14 cellular contexts compared by ENCODE assay signal in the genomic region with DNA sequence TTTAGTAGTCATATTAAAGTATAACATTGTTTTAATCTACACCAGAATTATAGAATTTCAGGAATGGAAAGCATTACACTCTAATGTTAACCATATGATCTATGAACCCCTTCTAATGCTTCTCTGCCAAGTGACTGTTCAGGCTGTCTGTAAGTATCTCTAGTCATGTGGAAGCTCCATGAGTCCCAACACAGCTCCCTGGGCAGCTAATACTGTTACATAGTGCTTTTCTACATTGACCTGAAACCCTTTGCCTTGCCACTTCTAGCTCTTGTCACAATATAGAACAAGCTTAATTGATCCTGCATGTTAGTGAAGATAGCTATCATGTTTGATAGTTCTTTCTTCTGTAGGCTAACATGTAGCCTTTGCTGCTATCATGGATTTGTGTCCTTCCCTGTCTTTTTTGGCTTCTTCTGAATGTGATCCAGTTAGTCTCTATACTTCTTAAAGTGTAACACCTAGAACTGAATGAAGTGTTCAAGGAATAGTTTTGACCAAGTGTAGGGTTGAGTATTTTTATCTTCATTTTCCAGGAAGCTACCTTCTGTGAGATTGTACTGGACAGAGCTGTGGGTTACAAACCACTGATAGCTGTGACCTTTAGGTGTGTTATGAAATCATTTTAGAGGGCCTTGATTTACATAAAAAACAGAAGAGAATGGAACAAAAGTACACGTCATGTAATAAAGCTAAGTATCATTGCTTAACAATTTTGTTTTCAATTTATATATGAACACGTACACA. TPM values are rescaled to one million over a fixed set of nuclear protein-coding genes. Genes with fewer than 3 reads are reported as not detected.
DNase-seq lines count a peak whose midpoint lies in the region; ATAC-seq, FAIRE-seq and TF ChIP-seq lines count a peak whose summit lies in the region.
"Had no signal": no experiment of that assay in that cellular context is flagged by ENCODE, and none has a peak within 500 bp of the region (broad histone marks: within the 10 kb centered on the region; RNA-seq: fewer than 3 reads in every experiment).

No MANE protein-coding gene starts in this region.

- no peak overlapping the region for H3K4me3 ChIP-seq in SK-N-SH (ENCODE audit: low read depth in 2 of 2, low read length in 1 of 2)
- no peak overlapping the region for H3K4me3 ChIP-seq in foreskin fibroblast (ENCODE audit: low read depth in 1 of 2, low read length in 2 of 2)
- H3K4me3 ChIP-seq in retinal pigment epithelial cell (ENCODE audit: low read length), result no peak overlapping the region
- H3K4me3 ChIP-seq in small intestine (ENCODE audit: low read depth in 1 of 2, low read length in 2 of 2), result no peak overlapping the region
- H3K4me3 ChIP-seq: neural progenitor cell had no signal

- peaks cover 0 to 3% (median 0%) of the 10 kb centered on the region in 7 donors for H3K9me3 Mint-ChIP-seq in CD14-positive monocyte
- H3K9me3 Mint-ChIP-seq: CD4-positive, alpha-beta T cell; neural progenitor cell; WTC11 had no signal

- no peaks in the 10 kb centered on the region for H3K79me2 ChIP-seq in SK-N-SH (ENCODE audit: insufficient read depth)

- TF ChIP-seq EP300 in SK-N-SH (IDR thresholded peaks at IDR 0.05; ENCODE audit: borderline replicate concordance in 1 of 2, low read depth in 1 of 2, low read length in 1 of 2), result no peak

- peak overlapping the region in 1 of 2 donors; percentile 35 for H3K4me3 Mint-ChIP-seq in CD14-positive monocyte
- H3K4me3 Mint-ChIP-seq: CD4-positive, alpha-beta T cell; neural progenitor cell; WTC11 had no signal

- H3K27me3 ChIP-seq in SK-N-SH (ENCODE audit: insufficient read depth) (no peaks in the 10 kb centered on the region), small intestine (ENCODE audit: control insufficient read depth in 2 of 2, insufficient read depth in 2 of 2, low read length in 2 of 2) (no peaks in the 10 kb centered on the region)
- H3K27me3 ChIP-seq: neural progenitor cell had no signal

- no peak overlapping the region for H2AFZ ChIP-seq in SK-N-SH (ENCODE audit: low read depth)
- H2AFZ ChIP-seq: neural progenitor cell had no signal

- H3K4me2 ChIP-seq in SK-N-SH, result no peak overlapping the region
- H3K4me2 ChIP-seq: neural progenitor cell had no signal

- H3K27ac Mint-ChIP-seq in CD14-positive monocyte, result peak overlapping the region in 5 of 7 donors; percentile 13 to 77 (median 47)
- H3K27ac Mint-ChIP-seq: CD4-positive, alpha-beta T cell; neural progenitor cell; WTC11 had no signal

- TF ChIP-seq RAD21 in SK-N-SH (IDR thresholded peaks at IDR 0.05; ENCODE audit: low read length), result no peak

- H3K36me3 ChIP-seq in SK-N-SH (replicated peaks in 1 of 2; ENCODE audit: control insufficient read depth in 1 of 2, insufficient read depth in 2 of 2, low read length in 1 of 2) (no peaks in the 10 kb centered on the region), small intestine (ENCODE audit: control insufficient read depth in 2 of 2, insufficient read depth in 2 of 2, low read length in 2 of 2) (no peaks in the 10 kb centered on the region)
- H3K36me3 ChIP-seq: neural progenitor cell had no signal

- H3K9me3 ChIP-seq in SK-N-SH (no peaks in the 10 kb centered on the region), small intestine (ENCODE audit: control insufficient read depth, low read depth) (no peaks in the 10 kb centered on the region)

- 95% methylated on average over 2 of the region's 2 CpGs for WGBS in SK-N-SH (ENCODE audit: low lambda C conversion rate)
- 85 to 89% (median 87%) methylated on average over 2 of the region's 2 CpGs for whole genome bisulfite sequencing in small intestine, 3 donors

- peaks cover 14% of the 10 kb centered on the region for H3K4me1 Mint-ChIP-seq in CD14-positive monocyte
- H3K4me1 Mint-ChIP-seq: neural progenitor cell, WTC11 had no signal

- intact Hi-C loops in CD14-positive monocyte (cut with micrococcal nuclease), result no loop called here

- CTCF ChIA-PET in SK-N-SH (lab: Yijun Ruan, JAX), result interaction anchor here (0.9 to 1.4 kb wide), 4 partner anchors 9 to 160 kb away, joined by 3 to 5 read pairs (median 4); no protein-coding TSS in a partner anchor

- peaks cover 0 to 2% (median 0%) of the 10 kb centered on the region in 3 donors for H3K27me3 Mint-ChIP-seq in CD14-positive monocyte (ENCODE audit: low read depth in 3 of 3)
- H3K27me3 Mint-ChIP-seq: CD4-positive, alpha-beta T cell had no signal

- TF ChIP-seq CTCF in CD14-positive monocyte (IDR thresholded peaks at IDR 0.05) (no peak), SK-N-SH (IDR thresholded peaks at IDR 0.05) (no peak), foreskin fibroblast (IDR thresholded peaks at IDR 0.05; ENCODE audit: low read depth, low read length) (no peak), retinal pigment epithelial cell (conservative IDR thresholded peaks at IDR 0.05; ENCODE audit: low read depth, low read length) (no peak)

- no peaks in the 10 kb centered on the region for H4K20me1 ChIP-seq in SK-N-SH (ENCODE audit: insufficient read depth)

- no peak overlapping the region for H3K9ac ChIP-seq in SK-N-SH
- H3K9ac ChIP-seq: neural progenitor cell had no signal

- peaks cover 6% of the 10 kb centered on the region for H3F3A ChIP-seq in SK-N-SH (replicated peaks; ENCODE audit: insufficient read depth)

- H3K36me3 Mint-ChIP-seq in CD14-positive monocyte, result peaks cover 13 to 29% of the 10 kb centered on the region in 2 donors
- H3K36me3 Mint-ChIP-seq: neural progenitor cell, WTC11 had no signal

- no peak for FAIRE-seq in small intestine (lab: Jason Lieb, UNC)

- peaks cover 4 to 13% of the 10 kb centered on the region in 2 experiments; a peak in 3 of 4 replicates for H3K4me1 ChIP-seq in SK-N-SH (ENCODE audit: control insufficient read depth in 1 of 2, insufficient read depth in 2 of 2, low read depth in 1 of 2, low read length in 1 of 2)
- H3K4me1 ChIP-seq in small intestine (ENCODE audit: control insufficient read depth in 2 of 2, insufficient read depth in 1 of 2, low read depth in 1 of 2, low read length in 1 of 2), result no peaks in the 10 kb centered on the region
- H3K4me1 ChIP-seq: neural progenitor cell had no signal

- peak overlapping the region in 1 of 2 experiments; percentile 36; a peak in 2 of 4 replicates for H3K27ac ChIP-seq in SK-N-SH (ENCODE audit: low read depth in 2 of 2, low read length in 1 of 2)
- no peak overlapping the region for H3K27ac ChIP-seq in small intestine (ENCODE audit: low read depth in 1 of 2, low read length in 1 of 2)
- H3K27ac ChIP-seq: neural progenitor cell had no signal

- no peaks in the 10 kb centered on the region for H3K9me2 ChIP-seq in SK-N-SH

- ATAC-seq in HG02571 (IDR thresholded peaks at IDR 0.05; ENCODE audit: unreplicated experiment) (no peak), HG02759 (IDR thresholded peaks at IDR 0.05; ENCODE audit: unreplicated experiment) (no peak)
- ATAC-seq: WTC11 had no signal

- POLR2A ChIA-PET in SK-N-SH (lab: Yijun Ruan, JAX), result interaction anchor here (0.6 kb wide), 1 partner anchor 10 kb away, joined by 3 read pairs; no protein-coding TSS in a partner anchor

- DNase-seq in CD14-positive monocyte (ENCODE audit: low spot score), result no peak
- no peak for DNase-seq in SK-N-SH
- DNase-seq in foreskin fibroblast, result peak; percentile 12 to 73
- peak; percentile 58 for DNase-seq in retinal pigment epithelial cell (ENCODE audit: low read depth)
- DNase-seq in NCI-H748 treated with DMSO at 0.1 percent for 48 hours (lab: John Stamatoyannopoulos, UW), result no peak
- no peak for DNase-seq in small intestine
- DNase-seq: activated effector memory CD4-positive, alpha-beta T cell treated with Interleukin-2 at 50 U/mL for 16 hours; CD4-positive, alpha-beta T cell; GDM1; NCI-H2081 had no signal

TF ChIP-seq in SK-N-SH, 30 proteins besides CTCF, POLR2A, EP300 and RAD21:
- TF ChIP-seq, protein P1, sequence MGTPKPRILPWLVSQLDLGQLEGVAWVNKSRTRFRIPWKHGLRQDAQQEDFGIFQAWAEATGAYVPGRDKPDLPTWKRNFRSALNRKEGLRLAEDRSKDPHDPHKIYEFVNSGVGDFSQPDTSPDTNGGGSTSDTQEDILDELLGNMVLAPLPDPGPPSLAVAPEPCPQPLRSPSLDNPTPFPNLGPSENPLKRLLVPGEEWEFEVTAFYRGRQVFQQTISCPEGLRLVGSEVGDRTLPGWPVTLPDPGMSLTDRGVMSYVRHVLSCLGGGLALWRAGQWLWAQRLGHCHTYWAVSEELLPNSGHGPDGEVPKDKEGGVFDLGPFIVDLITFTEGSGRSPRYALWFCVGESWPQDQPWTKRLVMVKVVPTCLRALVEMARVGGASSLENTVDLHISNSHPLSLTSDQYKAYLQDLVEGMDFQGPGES (IDR thresholded peaks at IDR 0.05; ENCODE audit: low read depth, low read length), result no peak
- TF ChIP-seq TCF12 (IDR thresholded peaks at IDR 0.05) (0 out of 2 replicates have a peak, but pooled peaks have one; percentile 11), EZH2phosphoT487 (IDR thresholded peaks at IDR 0.05; ENCODE audit: borderline replicate concordance, low read depth) (no peak), MXI1 (IDR thresholded peaks at IDR 0.05; ENCODE audit: low read depth, low read length) (0 out of 2 replicates have a peak, but pooled peaks have one; percentile 29)

RNA-seq across cellular contexts. Expression of a gene that starts 23.7 kb away (rescaled TPM):
- polyA plus RNA-seq in CD14-positive monocyte, result 10 to 100 TPM; 49.3 to 52.8 TPM
- 28.5 and 34.0 TPM in 2 replicates for polyA plus RNA-seq in SK-N-SH (2012; rRNA removed)
- polyA plus RNA-seq in SK-N-SH (2012; cell fraction: cytosol; rRNA removed), result 28.4 and 31.3 TPM in 2 replicates
- 19.9 and 24.1 TPM in 2 replicates for polyA plus RNA-seq in SK-N-SH (2012; cell fraction: nucleus; rRNA removed)
- 10 to 100 TPM; 19.5 to 22.4 (median 20.6) TPM for polyA plus RNA-seq in small intestine

RNA-seq across cellular contexts. Expression of a gene that starts 24.0 kb away (rescaled TPM):
- 1 to 10 TPM; 3.9 to 4.3 TPM for polyA plus RNA-seq in CD14-positive monocyte
- 7.2 and 7.4 TPM in 2 replicates for polyA plus RNA-seq in SK-N-SH (2012; rRNA removed)
- 5.9 TPM in 2 replicates for polyA plus RNA-seq in SK-N-SH (2012; cell fraction: cytosol; rRNA removed)
- polyA plus RNA-seq in SK-N-SH (2012; cell fraction: nucleus; rRNA removed), result 19.1 and 23.8 TPM in 2 replicates
- 10 to 100 TPM; 19.8 to 72.0 (median 37.3) TPM for polyA plus RNA-seq in small intestine

Comparison
In these comparisons a context has a peak if more than half of its experiments do, and no peak if none do; other contexts are left out.
1. DNase-seq: peak in foreskin fibroblast (2 of 2) and retinal pigment epithelial cell (single experiment); none in CD14-positive monocyte (single experiment), SK-N-SH (single experiment), NCI-H748 treated with DMSO at 0.1 percent for 48 hours (single experiment) and small intestine (single experiment).